10 cellular contexts compared by ENCODE assay signal in genomic region chr14:75222208-75222701, GRCh38. TPM values are rescaled to one million over a fixed set of nuclear protein-coding genes. Genes with fewer than 3 reads are reported as not detected.
A peak's percentile ranks its signal among the peaks of the same experiment; 100 is the strongest.
DNase-seq lines count a peak whose midpoint lies in the region; ATAC-seq and TF ChIP-seq lines count a peak whose summit lies in the region.
"Had no signal": no experiment of that assay in that cellular context is flagged by ENCODE, and none has a peak within 500 bp of the region (broad histone marks: within the 10 kb centered on the region; RNA-seq: fewer than 3 reads in every experiment).

No MANE protein-coding gene starts in this region.

- H3K4me1 ChIP-seq in ACC112 (ENCODE audit: control insufficient read depth, insufficient read depth, low read length, unreplicated experiment) (peaks cover 17% of the 10 kb centered on the region), GM23248 (ENCODE audit: insufficient read depth) (peaks cover 22% of the 10 kb centered on the region), SK-N-SH (ENCODE audit: control insufficient read depth in 1 of 2, insufficient read depth in 2 of 2, low read depth in 1 of 2, low read length in 1 of 2) (no peaks in the 10 kb centered on the region; a peak in 2 of 4 replicates)

- peak; percentile 49 to 77 for ATAC-seq in left cardiac atrium
- no peak for ATAC-seq in CD4-positive, alpha-beta T cell (ENCODE audit: poor library complexity)

- peaks cover 22% of the 10 kb centered on the region for H3K27me3 Mint-ChIP-seq in activated T-helper 2 cell treated with anti-CD3 and anti-CD28 coated beads, Interferon-gamma antibody, Interleukin-2, Interleukin-4, amounts not matched to agents 10 μg/mL and 5 μg/mL and 100 μg/mL, durations not matched to agents 14 hours and 24 hours and 36 hours (ENCODE audit: low read depth)
- H3K27me3 Mint-ChIP-seq in CD4-positive, alpha-beta T cell: no peaks in the 10 kb centered on the region

- H3K9ac ChIP-seq in GM23248 (no peak overlapping the region), SK-N-SH (peak overlapping the region; percentile 8)

- no peaks in the 10 kb centered on the region for H3K36me3 ChIP-seq in ACC112 (ENCODE audit: insufficient read depth, low read length)
- H3K36me3 ChIP-seq in GM23248 (ENCODE audit: low read depth): no peaks in the 10 kb centered on the region
- no peaks in the 10 kb centered on the region for H3K36me3 ChIP-seq in SK-N-SH (replicated peaks in 1 of 2; ENCODE audit: control insufficient read depth in 1 of 2, insufficient read depth in 2 of 2, low read length in 1 of 2)

- in situ Hi-C loops in GM23248 (cut with MboI): no loop called here

- H3K9me3 Mint-ChIP-seq in activated T-helper 2 cell treated with anti-CD3 and anti-CD28 coated beads, Interferon-gamma antibody, Interleukin-2, Interleukin-4, amounts not matched to agents 10 μg/mL and 5 μg/mL and 100 μg/mL, durations not matched to agents 14 hours and 24 hours and 36 hours: no peaks in the 10 kb centered on the region
- H3K9me3 Mint-ChIP-seq in CD4-positive, alpha-beta T cell: no peaks in the 10 kb centered on the region
- H3K9me3 Mint-ChIP-seq: immature natural killer cell had no signal

- H3K27me3 ChIP-seq in ACC112 (ENCODE audit: insufficient read depth, low read length) (no peaks in the 10 kb centered on the region), GM23248 (replicated peaks; ENCODE audit: insufficient read depth) (no peaks in the 10 kb centered on the region), SK-N-SH (ENCODE audit: insufficient read depth) (no peaks in the 10 kb centered on the region)
- H3K27me3 ChIP-seq in CD4-positive, alpha-beta T cell (ENCODE audit: control insufficient read depth, insufficient read depth, low read length): no peaks in the 10 kb centered on the region

- peaks cover 9% of the 10 kb centered on the region for H3F3A ChIP-seq in GM23248 (ENCODE audit: insufficient read depth)
- no peaks in the 10 kb centered on the region for H3F3A ChIP-seq in SK-N-SH (replicated peaks; ENCODE audit: insufficient read depth)

- H3K27ac ChIP-seq in ACC112 (ENCODE audit: low read depth, low read length) (peak overlapping the region; percentile 75), GM23248 (peak overlapping the region; percentile 46; the same call in 1 of the 2 replicates), SK-N-SH (ENCODE audit: low read depth in 2 of 2, low read length in 1 of 2) (no peak overlapping the region)
- no peak overlapping the region for H3K27ac ChIP-seq in CD4-positive, alpha-beta T cell (ENCODE audit: low read depth, low read length)
- H3K27ac ChIP-seq: C4-2B had no signal

- no peak for TF ChIP-seq EP300 in SK-N-SH (IDR thresholded peaks at IDR 0.05; ENCODE audit: borderline replicate concordance in 1 of 2, low read depth in 1 of 2, low read length in 1 of 2)

- TF ChIP-seq CTCF in SK-N-SH (IDR thresholded peaks at IDR 0.05): no peak
- no peak for TF ChIP-seq CTCF in CD4-positive, alpha-beta T cell (IDR thresholded peaks at IDR 0.05)

- H3K9me3 ChIP-seq in GM23248 (ENCODE audit: low read depth) (no peaks in the 10 kb centered on the region), SK-N-SH (no peaks in the 10 kb centered on the region)
- H3K9me3 ChIP-seq in CD4-positive, alpha-beta T cell (ENCODE audit: control insufficient read depth, low read length): no peaks in the 10 kb centered on the region

- WGBS in GM23248 (ENCODE audit: low coverage in 1 of 2, low lambda C conversion rate in 2 of 2, missing lambda C conversion rate in 2 of 2), 2 experiments: 31 to 40% methylated on average over 12 of the region's 12 CpGs
- 75% methylated on average over 12 of the region's 12 CpGs for WGBS in SK-N-SH (ENCODE audit: low lambda C conversion rate)

- no peaks in the 10 kb centered on the region for H4K20me1 ChIP-seq in GM23248 (ENCODE audit: insufficient read depth)
- no peaks in the 10 kb centered on the region for H4K20me1 ChIP-seq in SK-N-SH (ENCODE audit: insufficient read depth)

- H3K4me3 Mint-ChIP-seq in activated T-helper 2 cell treated with anti-CD3 and anti-CD28 coated beads, Interferon-gamma antibody, Interleukin-2, Interleukin-4, amounts not matched to agents 10 μg/mL and 5 μg/mL and 100 μg/mL, durations not matched to agents 14 hours and 24 hours and 36 hours (ENCODE audit: low read depth): no peak overlapping the region
- no peak overlapping the region for H3K4me3 Mint-ChIP-seq in CD4-positive, alpha-beta T cell
- H3K4me3 Mint-ChIP-seq: immature natural killer cell had no signal

- no peaks in the 10 kb centered on the region for H3K9me2 ChIP-seq in GM23248 (ENCODE audit: insufficient read depth)
- H3K9me2 ChIP-seq in SK-N-SH: no peaks in the 10 kb centered on the region

- peaks cover 9% of the 10 kb centered on the region for H3K4me1 Mint-ChIP-seq in activated T-helper 2 cell treated with anti-CD3 and anti-CD28 coated beads, Interferon-gamma antibody, Interleukin-2, Interleukin-4, amounts not matched to agents 10 μg/mL and 5 μg/mL and 100 μg/mL, durations not matched to agents 14 hours and 24 hours and 36 hours (ENCODE audit: low read depth)
- H3K4me1 Mint-ChIP-seq in CD4-positive, alpha-beta T cell (ENCODE audit: low read depth): peaks cover 14% of the 10 kb centered on the region

- POLR2A ChIA-PET in SK-N-SH (lab: Yijun Ruan, JAX): interaction anchor here (0.6 kb wide), 1 partner anchor 1359 kb away, joined by 3 read pairs; no protein-coding TSS in a partner anchor
- POLR2A ChIA-PET in CD4-positive, alpha-beta T cell (lab: Charles Lee): interaction anchor here (0.6 to 1.0 kb wide), 2 partner anchors 17 to 47 kb away, joined by 3 to 5 read pairs; no protein-coding TSS in a partner anchor

- H3K4me2 ChIP-seq in GM23248 (ENCODE audit: unreplicated experiment) (no peak overlapping the region), SK-N-SH (peak overlapping the region; percentile 10; the same call in 1 of the 2 replicates)

- peak overlapping the region; percentile 56 for H2AFZ ChIP-seq in ACC112 (ENCODE audit: low read length, unreplicated experiment)
- peak overlapping the region; percentile 60 for H2AFZ ChIP-seq in GM23248
- H2AFZ ChIP-seq in SK-N-SH (ENCODE audit: low read depth): peak overlapping the region; percentile 79

- CTCF ChIA-PET in SK-N-SH (lab: Yijun Ruan, JAX): no interaction called here
- CTCF ChIA-PET in CD4-positive, alpha-beta T cell (lab: Charles Lee): no interaction called here

- H3K36me3 Mint-ChIP-seq in activated T-helper 2 cell treated with anti-CD3 and anti-CD28 coated beads, Interferon-gamma antibody, Interleukin-2, Interleukin-4, amounts not matched to agents 10 μg/mL and 5 μg/mL and 100 μg/mL, durations not matched to agents 14 hours and 24 hours and 36 hours (ENCODE audit: low read depth): no peaks in the 10 kb centered on the region
- no peaks in the 10 kb centered on the region for H3K36me3 Mint-ChIP-seq in CD4-positive, alpha-beta T cell (ENCODE audit: low read depth)
- H3K36me3 Mint-ChIP-seq: immature natural killer cell had no signal

- TF ChIP-seq RAD21 in SK-N-SH (IDR thresholded peaks at IDR 0.05; ENCODE audit: low read length): no peak

- H3K27ac Mint-ChIP-seq in activated T-helper 2 cell treated with anti-CD3 and anti-CD28 coated beads, Interferon-gamma antibody, Interleukin-2, Interleukin-4, amounts not matched to agents 10 μg/mL and 5 μg/mL and 100 μg/mL, durations not matched to agents 14 hours and 24 hours and 36 hours: no peak overlapping the region
- H3K27ac Mint-ChIP-seq in CD4-positive, alpha-beta T cell: no peak overlapping the region

- H3K4me3 ChIP-seq in ACC112 (ENCODE audit: low read depth, low read length) (0 out of 2 replicates have a peak overlapping the region, but pooled peaks have one; percentile 17), GM23248 (no peak overlapping the region), SK-N-SH (ENCODE audit: low read depth in 2 of 2, low read length in 1 of 2) (no peak overlapping the region)

- intact Hi-C loops in left cardiac atrium (cut with DNase I): no loop called here
- intact Hi-C loops in activated T-helper 2 cell treated with anti-CD3 and anti-CD28 coated beads, Interferon-gamma antibody, Interleukin-2, Interleukin-4, amounts not matched to agents 10 μg/mL and 5 μg/mL and 100 μg/mL, durations not matched to agents 14 hours and 24 hours and 36 hours (cut with micrococcal nuclease): no loop called here
- intact Hi-C loops in CD4-positive, alpha-beta T cell (cut with DNase I, micrococcal nuclease): no loop called here

- no peaks in the 10 kb centered on the region for H3K79me2 ChIP-seq in ACC112 (ENCODE audit: control insufficient read depth, insufficient read depth, low read length, unreplicated experiment)
- H3K79me2 ChIP-seq in GM23248 (ENCODE audit: insufficient read depth): no peaks in the 10 kb centered on the region
- H3K79me2 ChIP-seq in SK-N-SH (ENCODE audit: insufficient read depth): no peaks in the 10 kb centered on the region

- DNase-seq in GM23248 (peak; percentile 96), SK-N-SH (no peak), left cardiac atrium (peak; percentile 44), GM19240 (ENCODE audit: insufficient read length, low spot score) (no peak)
- DNase-seq in activated T-helper 2 cell treated with anti-CD3 and anti-CD28 coated beads, Interferon-gamma antibody, Interleukin-2, Interleukin-4, amounts not matched to agents 10 μg/mL and 5 μg/mL and 100 μg/mL, durations not matched to agents 14 hours and 24 hours and 36 hours (ENCODE audit: low spot score): no peak
- no peak for DNase-seq in CD4-positive, alpha-beta T cell
- no peak for DNase-seq in activated T-cell treated with anti-CD3 and anti-CD28 coated beads, Interleukin-2, amount 50 U/mL, for 1 hour
- DNase-seq: immature natural killer cell had no signal

RNA-seq across cellular contexts. Expression of gene TMED10, which starts 45.8 kb away (rescaled TPM):
- 359 and 363 TPM in 2 replicates for total RNA-seq in GM23248 (2014; rRNA removed; shearing (Covaris generic))
- polyA plus RNA-seq in GM23248 (2016; fragmentation: Nextera tagmentation; extraction: Ambion mirVana): 540 and 553 TPM in 2 replicates
- 168 and 287 TPM in 2 replicates for polyA plus RNA-seq in SK-N-SH (2012; rRNA removed)
- 220 and 236 TPM in 2 replicates for polyA plus RNA-seq in SK-N-SH (2012; cell fraction: cytosol; rRNA removed)
- 84.3 and 162 TPM in 2 replicates for polyA plus RNA-seq in SK-N-SH (2012; cell fraction: nucleus; rRNA removed)
- total RNA-seq in left cardiac atrium: 100 to 1,000 TPM; 271 to 327 TPM
- 231 and 248 TPM in 2 replicates for total RNA-seq in activated T-helper 2 cell treated with anti-CD3 and anti-CD28 coated beads, Interferon-gamma antibody, Interleukin-2, Interleukin-4, amounts not matched to agents 10 μg/mL and 5 μg/mL and 100 μg/mL, durations not matched to agents 14 hours and 24 hours and 36 hours
- total RNA-seq in CD4-positive, alpha-beta T cell: 100 to 1,000 TPM; 153 to 156 TPM

RNA-seq across cellular contexts. Expression of gene FOS, which starts 56.4 kb away (rescaled TPM):
- 118 and 124 TPM in 2 replicates for total RNA-seq in GM23248 (2014; rRNA removed; shearing (Covaris generic))
- 107 and 110 TPM in 2 replicates for polyA plus RNA-seq in GM23248 (2016; fragmentation: Nextera tagmentation; extraction: Ambion mirVana)
- polyA plus RNA-seq in SK-N-SH (2012; rRNA removed): 285 and 309 TPM in 2 replicates
- polyA plus RNA-seq in SK-N-SH (2012; cell fraction: cytosol; rRNA removed): 143 and 157 TPM in 2 replicates
- polyA plus RNA-seq in SK-N-SH (2012; cell fraction: nucleus; rRNA removed): 1,026 and 1,160 TPM in 2 replicates
- total RNA-seq in left cardiac atrium: 100 to 1,000 TPM in 1 of 2 donors, 10 to 100 TPM in 1; 69.4 to 160 TPM
- total RNA-seq in activated T-helper 2 cell treated with anti-CD3 and anti-CD28 coated beads, Interferon-gamma antibody, Interleukin-2, Interleukin-4, amounts not matched to agents 10 μg/mL and 5 μg/mL and 100 μg/mL, durations not matched to agents 14 hours and 24 hours and 36 hours: 24.7 and 27.8 TPM in 2 replicates
- 1,000 to 10,000 TPM; 1,565 to 1,685 TPM for total RNA-seq in CD4-positive, alpha-beta T cell

Comparison
In these comparisons a context has a peak if more than half of its experiments do, and no peak if none do; other contexts are left out.
1. H3K27ac ChIP-seq: peak in ACC112 (single experiment) and GM23248 (single experiment); none in SK-N-SH (0 of 2) and CD4-positive, alpha-beta T cell (single experiment).
2. DNase-seq: peak in GM23248 (single experiment) and left cardiac atrium (single experiment); none in SK-N-SH (single experiment), GM19240 (single experiment), activated T-helper 2 cell treated with anti-CD3 and anti-CD28 coated beads, Interferon-gamma antibody, Interleukin-2, Interleukin-4, amounts not matched to agents 10 μg/mL and 5 μg/mL and 100 μg/mL, durations not matched to agents 14 hours and 24 hours and 36 hours (single experiment), CD4-positive, alpha-beta T cell (0 of 10) and activated T-cell treated with anti-CD3 and anti-CD28 coated beads, Interleukin-2, amount 50 U/mL, for 1 hour (single experiment).
3. RNA of gene FOS, which starts 56.4 kb away (total RNA-seq): 1,565 to 1,685 TPM in CD4-positive, alpha-beta T cell; 69.4 to 160 TPM in left cardiac atrium, 118 to 124 TPM in GM23248 and 24.7 to 27.8 TPM in activated T-helper 2 cell treated with anti-CD3 and anti-CD28 coated beads, Interferon-gamma antibody, Interleukin-2, Interleukin-4, amounts not matched to agents 10 μg/mL and 5 μg/mL and 100 μg/mL, durations not matched to agents 14 hours and 24 hours and 36 hours; every median in the first group is over 4 times any median in the second.
4. Peak in every context shown above with its lines, with median percentiles within 50 percentile points of each other: H2AFZ ChIP-seq.